In the genomic region with DNA sequence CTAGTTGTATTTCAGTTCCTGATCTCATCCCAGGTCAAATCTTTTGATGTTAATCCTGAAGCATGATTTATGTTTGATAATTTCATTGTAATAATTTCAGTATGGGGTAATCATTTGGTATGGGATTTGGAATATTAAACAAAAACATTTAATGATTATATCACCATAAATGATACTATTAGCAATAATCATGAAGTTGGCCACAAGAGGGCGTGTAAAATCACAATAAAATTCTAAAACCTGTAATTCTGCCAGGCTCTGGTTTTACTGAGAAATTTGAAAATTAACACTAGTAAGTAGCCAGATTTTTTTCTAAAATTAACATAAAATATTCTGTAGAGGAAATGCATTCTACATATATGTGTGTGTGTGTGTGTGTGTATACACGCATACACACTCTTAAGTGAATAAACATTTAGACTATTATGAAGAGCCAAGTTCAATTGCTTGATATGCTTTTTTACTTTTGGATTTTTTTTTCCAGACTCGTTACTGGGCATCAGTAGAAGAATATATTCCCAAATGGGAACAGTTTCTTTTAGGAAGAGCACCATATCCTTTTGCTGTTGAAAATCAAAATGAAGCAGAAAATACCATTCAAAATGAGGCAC, we compare ENCODE assay signal across 7 cellular contexts. TPM values are rescaled to one million over a fixed set of nuclear protein-coding genes. Genes with fewer than 3 reads are reported as not detected.
A peak's percentile ranks its signal among the peaks of the same experiment; 100 is the strongest.
DNase-seq lines count a peak whose midpoint lies in the region; ATAC-seq and TF ChIP-seq lines count a peak whose summit lies in the region.

No MANE protein-coding gene starts in this region.

- peaks cover 16% of the 10 kb centered on the region for H3K4me1 Mint-ChIP-seq in endodermal cell

- H3K9me3 Mint-ChIP-seq in endodermal cell, result no peaks in the 10 kb centered on the region

- no peaks in the 10 kb centered on the region for H3K9me3 ChIP-seq in endodermal cell (ENCODE audit: control insufficient read depth, low read length)

- no peaks in the 10 kb centered on the region for H3K4me1 ChIP-seq in endodermal cell (ENCODE audit: control insufficient read depth, insufficient read depth, low read length)

- no peak overlapping the region for H3K27ac Mint-ChIP-seq in endodermal cell

- H3K36me3 ChIP-seq in endodermal cell (ENCODE audit: control insufficient read depth, insufficient read depth, low read length), result no peaks in the 10 kb centered on the region

- H3K27me3 Mint-ChIP-seq in endodermal cell (ENCODE audit: insufficient read depth), result peaks cover 1% of the 10 kb centered on the region

- TF ChIP-seq CTCF in GM12864 (IDR thresholded peaks at IDR 0.05; ENCODE audit: low read depth, low read length, missing control alignments) (peak; percentile 42), endodermal cell (conservative IDR thresholded peaks at IDR 0.05) (peak; percentile 83)

- H3K4me3 ChIP-seq in GM12864 (ENCODE audit: low read depth, low read length), result no peak overlapping the region
- no peak overlapping the region for H3K4me3 ChIP-seq in endodermal cell (ENCODE audit: low read length)

- no peak overlapping the region for H3K9ac ChIP-seq in endodermal cell (ENCODE audit: extremely low read depth, low read length, poor library complexity, severe bottlenecking)

- no peak overlapping the region for H3K27ac ChIP-seq in endodermal cell (ENCODE audit: low read depth, low read length)

- DNase-seq in GM12864 (ENCODE audit: low read depth), result no peak
- DNase-seq in NAMALWA (ENCODE audit: low spot score), result peak; percentile 25
- DNase-seq in endodermal cell, result no peak
- peak; percentile 26 for DNase-seq in pons (ENCODE audit: low spot score)
- no peak for DNase-seq in HPDE6-E6E7 (ENCODE audit: extremely low spot score)

- H3K27me3 ChIP-seq in endodermal cell (ENCODE audit: control insufficient read depth, insufficient read depth, low read length, poor library complexity, severe bottlenecking), result no peaks in the 10 kb centered on the region

- no peaks in the 10 kb centered on the region for H3K36me3 Mint-ChIP-seq in endodermal cell (ENCODE audit: low read depth)

- no peak for ATAC-seq in GM19455 (IDR thresholded peaks at IDR 0.05; ENCODE audit: unreplicated experiment)
- no peak for ATAC-seq in HG03095 (IDR thresholded peaks at IDR 0.05; ENCODE audit: unreplicated experiment)

- no peak overlapping the region for H3K4me3 Mint-ChIP-seq in endodermal cell

- WGBS in endodermal cell (ENCODE audit: insufficient coverage in 1 of 2, insufficient read length in 1 of 2), 2 experiments, result 38 to 51% methylated on average over 2 to 3 of the region's 3 CpGs

RNA-seq across cellular contexts. Expression of gene FEZF2, which starts 40.5 kb away (rescaled TPM):
- total RNA-seq in endodermal cell, result not detected
- 3.1 TPM for polyA plus RNA-seq in endodermal cell (2013, experiment 1 of 2)
- polyA plus RNA-seq in endodermal cell (2013, experiment 2 of 2), result 2.6 TPM

Comparison
In these comparisons a context has a peak if more than half of its experiments do, and no peak if none do; other contexts are left out.
1. DNase-seq: peak in NAMALWA (single experiment) and pons (single experiment); none in GM12864 (single experiment), endodermal cell (single experiment) and HPDE6-E6E7 (single experiment).